In genomic region chr16:57857991-57858390, GRCh38 we compare ENCODE assay signal across 1 cellular context. TPM values are rescaled to one million over a fixed set of nuclear protein-coding genes. Genes with fewer than 3 reads are reported as not detected.
"Had no signal": no experiment of that assay in that cellular context is flagged by ENCODE, and none has a peak within 500 bp of the region (broad histone marks: within the 10 kb centered on the region; RNA-seq: fewer than 3 reads in every experiment).

No MANE protein-coding gene starts in this region.

RNA-seq across cellular contexts. Expression of gene KIFC3, which starts 55.7 kb away (rescaled TPM):
- total RNA-seq: T-helper 1 cell treated with Interleukin-12 subunit alpha and Interleukin-12 subunit beta and Interleukin-4 antibody, amounts not matched to agents 30 ng/mL and 1 ng/mL, for 36 hours had no signal
